Comparison of ENCODE assay signal across 1 cellular context in the genomic region with DNA sequence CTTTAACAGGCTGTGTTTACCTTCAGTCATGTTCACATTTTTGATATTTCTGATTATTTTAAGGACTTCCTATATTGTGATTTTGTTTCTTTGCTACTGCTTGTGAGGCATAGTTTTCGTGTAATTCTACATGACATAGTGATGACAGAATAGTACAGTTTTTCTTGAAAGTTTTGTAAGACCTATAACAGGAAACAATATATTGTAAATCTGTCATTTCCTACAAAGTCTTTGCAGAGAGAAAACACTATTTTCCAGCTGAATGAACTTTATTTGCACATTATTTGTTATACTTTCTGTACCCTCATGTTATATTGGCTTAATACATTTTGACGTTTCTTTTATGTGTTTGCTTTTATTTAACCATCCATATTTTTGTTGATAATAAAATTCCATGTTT.
TF ChIP-seq lines count a peak whose summit lies in the region.

No MANE protein-coding gene starts in this region.

TF ChIP-seq in A549, 52 proteins besides CTCF, POLR2A, EP300 and RAD21 (continued from another document):
- TF ChIP-seq HEYL (CRISPR knock-in tag; IDR thresholded peaks at IDR 0.05) = no peak
TF ChIP-seq in A549: peak in this region for 0.
